ENCODE assay signal across 34 cellular contexts in genomic region chr11:28820296-28820989, GRCh38.
DNase-seq lines count a peak whose midpoint lies in the region; ATAC-seq and TF ChIP-seq lines count a peak whose summit lies in the region.
"Had no signal": no experiment of that assay in that cellular context is flagged by ENCODE, and none has a peak within 500 bp of the region (broad histone marks: within the 10 kb centered on the region; RNA-seq: fewer than 3 reads in every experiment).

No MANE protein-coding gene starts in this region.

- no peak for TF ChIP-seq CTCF in Calu3 (IDR thresholded peaks at IDR 0.05; ENCODE audit: unreplicated experiment)

- BruUV-seq in Calu3 (replicated peaks; lab: Mats Ljungman, UMichigan), result no TSS peak

- no peak for ATAC-seq in esophagus mucosa
- ATAC-seq: activated CD8-positive, alpha-beta memory T cell treated with anti-CD3 and anti-CD28 coated beads, Interleukin-2, amount 10 ng/mL, durations not matched to agents 7 days and 5 days; activated T-cell treated with anti-CD3 and anti-CD28 coated beads, Interleukin-2, amount 50 U/mL, for 4 hours; K562; left lobe of liver; pancreas; Right ventricle myocardium inferior; stimulated activated naive CD8-positive, alpha-beta T cell treated with anti-CD3 and anti-CD28 coated beads, Interleukin-15, amount 100 ng/mL, for 72 hours; T-helper 17 cell had no signal

- H3K4me3 Mint-ChIP-seq in Calu3 (ENCODE audit: low read depth, unreplicated experiment), result no peak overlapping the region
- no peak overlapping the region for H3K4me3 Mint-ChIP-seq in activated CD4-positive, alpha-beta T cell treated with anti-CD3 and anti-CD28 coated beads, Interleukin-2, amount 10 ng/mL, durations not matched to agents 7 days and 5 days
- H3K4me3 Mint-ChIP-seq: activated CD8-positive, alpha-beta memory T cell treated with anti-CD3 and anti-CD28 coated beads, Interleukin-2, amount 10 ng/mL, durations not matched to agents 7 days and 5 days; activated naive CD8-positive, alpha-beta T cell treated with anti-CD3 and anti-CD28 coated beads, Interleukin-2, amount 10 ng/mL, durations not matched to agents 7 days and 5 days; activated T-cell treated with anti-CD3 and anti-CD28 coated beads, Interleukin-2, amount 50 U/mL, for 4 hours; central memory CD8-positive, alpha-beta T cell; endodermal cell; immature natural killer cell; neural crest cell; stimulated activated naive CD8-positive, alpha-beta T cell treated with anti-CD3 and anti-CD28 coated beads, Interleukin-15, amount 100 ng/mL, for 72 hours; T-helper 17 cell had no signal

- DNase-seq in Calu3 (no peak), NCI-H460 (ENCODE audit: extremely low read depth, low read depth) (peak; percentile 63), epithelial cell of prostate (ENCODE audit: low read depth, low spot score) (no peak), renal cortical epithelial cell (ENCODE audit: low read depth) (peak; percentile 92), SIG-M5 treated with dmso at 0.1 percent for 504 hours (lab: John Stamatoyannopoulos, UW; ENCODE audit: unreplicated experiment) (no peak)
- no peak for DNase-seq in activated CD4-positive, alpha-beta T cell treated with anti-CD3 and anti-CD28 coated beads, Interleukin-2, amount 10 ng/mL, durations not matched to agents 7 days and 5 days
- DNase-seq: activated CD4-positive, CD25-positive, alpha-beta regulatory T cell; activated CD8-positive, alpha-beta memory T cell treated with anti-CD3 and anti-CD28 coated beads, Interleukin-2, amount 10 ng/mL, durations not matched to agents 7 days and 5 days; activated gamma-delta T cell treated with Interleukin-2 at 50 U/mL for 16 hours; activated naive CD8-positive, alpha-beta T cell treated with anti-CD3 and anti-CD28 coated beads, Interleukin-2, amount 10 ng/mL, durations not matched to agents 7 days and 5 days; activated T-cell treated with anti-CD3 and anti-CD28 coated beads, Interleukin-2, amount 50 U/mL, for 4 hours; COR-L47; DMS79 treated with DMSO at 0.1 percent for 48 hours; endodermal cell; GDM1; immature natural killer cell; mesendoderm; NCI-H1105; NCI-H1930; NCI-H526; pancreas; PC-9; spleen; stimulated activated CD4-positive, alpha-beta T cell treated with anti-CD3 and anti-CD28 coated beads, Interleukin-2, amount 100 ng/mL, for 24 hours; stimulated activated naive CD8-positive, alpha-beta T cell treated with anti-CD3 and anti-CD28 coated beads, Interleukin-15, amount 100 ng/mL, for 72 hours; T-helper 17 cell had no signal

- no peaks in the 10 kb centered on the region for H3K27me3 Mint-ChIP-seq in Calu3 (ENCODE audit: unreplicated experiment)
- H3K27me3 Mint-ChIP-seq in activated CD4-positive, alpha-beta T cell treated with anti-CD3 and anti-CD28 coated beads, Interleukin-2, amount 10 ng/mL, durations not matched to agents 7 days and 5 days, result no peaks in the 10 kb centered on the region
- H3K27me3 Mint-ChIP-seq: activated CD8-positive, alpha-beta memory T cell treated with anti-CD3 and anti-CD28 coated beads, Interleukin-2, amount 10 ng/mL, durations not matched to agents 7 days and 5 days; activated naive CD8-positive, alpha-beta T cell treated with anti-CD3 and anti-CD28 coated beads, Interleukin-2, amount 10 ng/mL, durations not matched to agents 7 days and 5 days; central memory CD8-positive, alpha-beta T cell; stimulated activated naive CD8-positive, alpha-beta T cell treated with anti-CD3 and anti-CD28 coated beads, Interleukin-15, amount 100 ng/mL, for 72 hours; T-helper 17 cell had no signal

- CTCF ChIA-PET in Calu3 (lab: Charles Lee), result no interaction called here
- CTCF ChIA-PET in activated CD4-positive, alpha-beta T cell treated with anti-CD3 and anti-CD28 coated beads, Interleukin-2, amount 10 ng/mL, durations not matched to agents 7 days and 5 days (lab: Charles Lee), result no interaction called here

- peaks cover 40% of the 10 kb centered on the region for H3K4me1 Mint-ChIP-seq in Calu3 (ENCODE audit: low read depth, unreplicated experiment)
- H3K4me1 Mint-ChIP-seq in activated CD4-positive, alpha-beta T cell treated with anti-CD3 and anti-CD28 coated beads, Interleukin-2, amount 10 ng/mL, durations not matched to agents 7 days and 5 days, result no peaks in the 10 kb centered on the region
- H3K4me1 Mint-ChIP-seq: activated CD8-positive, alpha-beta memory T cell treated with anti-CD3 and anti-CD28 coated beads, Interleukin-2, amount 10 ng/mL, durations not matched to agents 7 days and 5 days; activated naive CD8-positive, alpha-beta T cell treated with anti-CD3 and anti-CD28 coated beads, Interleukin-2, amount 10 ng/mL, durations not matched to agents 7 days and 5 days; central memory CD8-positive, alpha-beta T cell; endodermal cell; immature natural killer cell; neural crest cell; stimulated activated naive CD8-positive, alpha-beta T cell treated with anti-CD3 and anti-CD28 coated beads, Interleukin-15, amount 100 ng/mL, for 72 hours; T-helper 17 cell had no signal

- H3K27ac Mint-ChIP-seq in Calu3 (ENCODE audit: unreplicated experiment), result peak overlapping the region; percentile 32
- H3K27ac Mint-ChIP-seq in activated CD4-positive, alpha-beta T cell treated with anti-CD3 and anti-CD28 coated beads, Interleukin-2, amount 10 ng/mL, durations not matched to agents 7 days and 5 days, result no peak overlapping the region
- H3K27ac Mint-ChIP-seq: activated CD8-positive, alpha-beta memory T cell treated with anti-CD3 and anti-CD28 coated beads, Interleukin-2, amount 10 ng/mL, durations not matched to agents 7 days and 5 days; activated naive CD8-positive, alpha-beta T cell treated with anti-CD3 and anti-CD28 coated beads, Interleukin-2, amount 10 ng/mL, durations not matched to agents 7 days and 5 days; endodermal cell; immature natural killer cell; stimulated activated naive CD8-positive, alpha-beta T cell treated with anti-CD3 and anti-CD28 coated beads, Interleukin-15, amount 100 ng/mL, for 72 hours; T-helper 17 cell had no signal

- peaks cover 4% of the 10 kb centered on the region for H3K9me3 Mint-ChIP-seq in Calu3 (ENCODE audit: low read depth, unreplicated experiment)
- H3K9me3 Mint-ChIP-seq in activated CD4-positive, alpha-beta T cell treated with anti-CD3 and anti-CD28 coated beads, Interleukin-2, amount 10 ng/mL, durations not matched to agents 7 days and 5 days, result peaks cover 2% of the 10 kb centered on the region
- H3K9me3 Mint-ChIP-seq: endodermal cell, neural crest cell had no signal

- intact Hi-C loops in Calu3 (cut with micrococcal nuclease; ENCODE audit: unreplicated experiment), result no loop called here

- H3K36me3 Mint-ChIP-seq in Calu3 (ENCODE audit: insufficient read depth, unreplicated experiment), result no peaks in the 10 kb centered on the region
- no peaks in the 10 kb centered on the region for H3K36me3 Mint-ChIP-seq in activated CD4-positive, alpha-beta T cell treated with anti-CD3 and anti-CD28 coated beads, Interleukin-2, amount 10 ng/mL, durations not matched to agents 7 days and 5 days (ENCODE audit: low read depth)
- H3K36me3 Mint-ChIP-seq: activated CD8-positive, alpha-beta memory T cell treated with anti-CD3 and anti-CD28 coated beads, Interleukin-2, amount 10 ng/mL, durations not matched to agents 7 days and 5 days; activated naive CD8-positive, alpha-beta T cell treated with anti-CD3 and anti-CD28 coated beads, Interleukin-2, amount 10 ng/mL, durations not matched to agents 7 days and 5 days; immature natural killer cell had no signal

- POLR2A ChIA-PET in activated CD4-positive, alpha-beta T cell treated with anti-CD3 and anti-CD28 coated beads, Interleukin-2, amount 10 ng/mL, durations not matched to agents 7 days and 5 days (lab: Charles Lee), result no interaction called here

- peak overlapping the region; percentile 23 for H3K27ac ChIP-seq in epithelial cell of prostate
- H3K27ac ChIP-seq: BLaER1 treated with 17β-estradiol and CSF1 and Interleukin-3, amounts not matched to agents 10 nM and 100 nM; pancreas; PC-9; spleen; thoracic aorta had no signal

Comparison
In these comparisons a context has a peak if more than half of its experiments do, and no peak if none do; other contexts are left out.
1. DNase-seq: peak in NCI-H460 (single experiment) and renal cortical epithelial cell (single experiment); none in Calu3 (single experiment), epithelial cell of prostate (single experiment), SIG-M5 treated with dmso at 0.1 percent for 504 hours (single experiment) and activated CD4-positive, alpha-beta T cell treated with anti-CD3 and anti-CD28 coated beads, Interleukin-2, amount 10 ng/mL, durations not matched to agents 7 days and 5 days (single experiment).